23 cellular contexts compared by ENCODE assay signal in genomic region chr1:96409087-96409486, GRCh38.
DNase-seq lines count a peak whose midpoint lies in the region; ATAC-seq, FAIRE-seq and TF ChIP-seq lines count a peak whose summit lies in the region.
"Had no signal": no experiment of that assay in that cellular context is flagged by ENCODE, and none has a peak within 500 bp of the region (broad histone marks: within the 10 kb centered on the region; RNA-seq: fewer than 3 reads in every experiment).

No MANE protein-coding gene starts in this region.

- H3K4me1 ChIP-seq in right lobe of liver (no peaks in the 10 kb centered on the region), HepG2 (ENCODE audit: insufficient read depth, low read length) (no peaks in the 10 kb centered on the region), heart right ventricle (peaks cover 0 to 5% (median 0%) of the 10 kb centered on the region in 9 donors), right cardiac atrium (ENCODE audit: control insufficient read depth, insufficient read depth, low read length) (peaks cover 3% of the 10 kb centered on the region), thyroid gland (no peaks in the 10 kb centered on the region), OCI-LY7 (ENCODE audit: insufficient read depth, low read length, poor library complexity, severe bottlenecking) (no peaks in the 10 kb centered on the region)
- H3K4me1 ChIP-seq: BE2C had no signal

- in situ Hi-C loops in HepG2 (cut with HindIII; ENCODE audit: extremely low pct_ligation_motif_present, low pct_unique_long_range_greater_than_20kb), result no loop called here

- TF ChIP-seq EP300 in HepG2 (IDR thresholded peaks at IDR 0.05; ENCODE audit: low read depth in 2 of 2, low read length in 2 of 2), result no peak
- no peak for TF ChIP-seq EP300 in HepG2 (CRISPR knock-in tag; IDR thresholded peaks at IDR 0.05; ENCODE audit: borderline replicate concordance)

- H3K27ac ChIP-seq in right lobe of liver (no peak overlapping the region), HepG2 (ENCODE audit: extremely low read length, insufficient read depth, low read length) (no peak overlapping the region), heart right ventricle (no peak overlapping the region), right cardiac atrium (ENCODE audit: low read length) (no peak overlapping the region), thyroid gland (no peak overlapping the region), OCI-LY7 (ENCODE audit: low read depth, low read length, poor library complexity, severe bottlenecking) (no peak overlapping the region)

- TF ChIP-seq POLR2A in right lobe of liver (IDR thresholded peaks at IDR 0.05) (no peak), HepG2 (IDR thresholded peaks at IDR 0.05; ENCODE audit: insufficient read depth in 1 of 2, low read depth in 2 of 2, low read length in 2 of 2) (no peak), thyroid gland (IDR thresholded peaks at IDR 0.05) (no peak)

- TF ChIP-seq CTCF in right lobe of liver (IDR thresholded peaks at IDR 0.05) (no peak), HepG2 (CRISPR knock-in tag; IDR thresholded peaks at IDR 0.05) (no peak), heart right ventricle (IDR thresholded peaks at IDR 0.05) (no peak), thyroid gland (IDR thresholded peaks at IDR 0.05) (no peak), OCI-LY7 (conservative IDR thresholded peaks at IDR 0.05; ENCODE audit: low read length) (no peak)

- H3K4me2 ChIP-seq in HepG2 (ENCODE audit: low read depth, low read length) (no peak overlapping the region), OCI-LY7 (ENCODE audit: low read length) (no peak overlapping the region)

- H3K27me3 ChIP-seq in right lobe of liver (no peaks in the 10 kb centered on the region), HepG2 (ENCODE audit: control insufficient read depth in 1 of 2, insufficient read depth in 2 of 2, low read length in 2 of 2) (no peaks in the 10 kb centered on the region), heart right ventricle (no peaks in the 10 kb centered on the region), right cardiac atrium (ENCODE audit: control insufficient read depth, insufficient read depth) (no peaks in the 10 kb centered on the region), thyroid gland (no peaks in the 10 kb centered on the region)
- H3K27me3 ChIP-seq: BE2C had no signal

- H3K9ac ChIP-seq in HepG2 (ENCODE audit: insufficient read depth, low read depth, low read length), result no peak overlapping the region

- no TSS peak for BruUV-seq in HepG2 (replicated peaks; lab: Mats Ljungman, UMichigan)
- BruUV-seq in OCI-LY7 (replicated peaks; lab: Mats Ljungman, UMichigan), result no TSS peak

- H3K4me3 ChIP-seq in right lobe of liver (no peak overlapping the region), HepG2 (replicated peaks in 1 of 3; ENCODE audit: insufficient read depth in 1 of 3, low read depth in 2 of 3, low read length in 3 of 3) (no peak overlapping the region), heart right ventricle (no peak overlapping the region), right cardiac atrium (ENCODE audit: low read length) (no peak overlapping the region), thyroid gland (replicated peaks in 1 of 3) (no peak overlapping the region), OCI-LY7 (ENCODE audit: low read depth, low read length, poor library complexity, severe bottlenecking) (no peak overlapping the region)

- H3K36me3 ChIP-seq in right lobe of liver, result no peaks in the 10 kb centered on the region
- no peaks in the 10 kb centered on the region for H3K36me3 ChIP-seq in HepG2 (replicated peaks in 1 of 2; ENCODE audit: control insufficient read depth in 1 of 2, insufficient read depth in 2 of 2, low read length in 2 of 2)
- H3K36me3 ChIP-seq in heart right ventricle, result no peaks in the 10 kb centered on the region
- H3K36me3 ChIP-seq in thyroid gland, result no peaks in the 10 kb centered on the region
- no peaks in the 10 kb centered on the region for H3K36me3 ChIP-seq in OCI-LY7 (ENCODE audit: insufficient read depth, low read length)
- H3K36me3 ChIP-seq: BE2C had no signal

- ATAC-seq in right lobe of liver (peak; percentile 49 to 85 (median 58)), HepG2 (no peak), heart right ventricle (peak in 5 of 8 donors; percentile 43 to 95 (median 86)), right cardiac atrium (peak; percentile 87 to 92)

- peak in 1 of 3 donors; percentile 58 for DNase-seq in right lobe of liver
- no peak for DNase-seq in HepG2 (ENCODE audit: low spot score)
- DNase-seq in heart right ventricle, result peak; percentile 8 to 9
- peak in 1 of 3 donors; percentile 14 for DNase-seq in right cardiac atrium
- peak; percentile 13 to 51 for DNase-seq in thyroid gland
- no peak for DNase-seq in OCI-LY7 (ENCODE audit: low spot score)
- no peak for DNase-seq in activated effector memory CD4-positive, alpha-beta T cell treated with anti-CD3 and anti-CD28 coated beads, Interleukin-2, amount 50 U/mL, for 16 hours
- DNase-seq in H4 (ENCODE audit: low spot score), result no peak
- DNase-seq: ACHN; BE2C; C1 segment of cervical spinal cord; CD4-positive, CD25-positive, alpha-beta regulatory T cell; CD8-positive, alpha-beta memory T cell; COR-L47; DMS 273 treated with DMSO at 0.1 percent for 48 hours; DMS53; HCEC 1CT had no signal

- H3K9me2 ChIP-seq in OCI-LY7 (ENCODE audit: insufficient read depth, low read length), result no peaks in the 10 kb centered on the region

- intact Hi-C loops in right lobe of liver (cut with DNase I), result no loop called here
- intact Hi-C loops in HepG2 (cut with micrococcal nuclease; ENCODE audit: unreplicated experiment), result no loop called here
- intact Hi-C loops in heart right ventricle (cut with DNase I), result no loop called here
- intact Hi-C loops in right cardiac atrium (cut with DNase I), result no loop called here
- intact Hi-C loops in thyroid gland (cut with DNase I), result no loop called here
- intact Hi-C loops in OCI-LY7 (cut with micrococcal nuclease; ENCODE audit: unreplicated experiment), result no loop called here

- TF ChIP-seq RAD21 in HepG2 (CRISPR knock-in tag; IDR thresholded peaks at IDR 0.05), result no peak

- H3K9me3 ChIP-seq in right lobe of liver (no peaks in the 10 kb centered on the region), HepG2 (ENCODE audit: low read length) (no peaks in the 10 kb centered on the region), heart right ventricle (no peaks in the 10 kb centered on the region), right cardiac atrium (ENCODE audit: control insufficient read depth, low read length) (no peaks in the 10 kb centered on the region), thyroid gland (no peaks in the 10 kb centered on the region), OCI-LY7 (ENCODE audit: low read length) (no peaks in the 10 kb centered on the region)
- H3K9me3 ChIP-seq: BE2C had no signal

- POLR2A ChIA-PET in HepG2 (lab: Yijun Ruan, JAX), result no interaction called here
- POLR2A ChIA-PET in OCI-LY7 (lab: Charles Lee), result interaction anchor here (0.7 kb wide), 1 partner anchor 39 kb away, joined by 3 read pairs; no protein-coding TSS in a partner anchor

- H4K20me1 ChIP-seq in HepG2 (ENCODE audit: insufficient read depth, low read length), result no peaks in the 10 kb centered on the region
- H4K20me1 ChIP-seq in OCI-LY7 (ENCODE audit: insufficient read depth, low read length), result no peaks in the 10 kb centered on the region

- H2AFZ ChIP-seq in HepG2 (ENCODE audit: low read length) (no peak overlapping the region), OCI-LY7 (ENCODE audit: low read length) (no peak overlapping the region)

- CTCF ChIA-PET in HepG2 (lab: Yijun Ruan, JAX; ENCODE audit: low intra/inter-chr PET ratio, low total read pairs), result no interaction called here
- CTCF ChIA-PET in OCI-LY7 (lab: Charles Lee; ENCODE audit: unreplicated experiment), result no interaction called here

- FAIRE-seq in HepG2 (lab: Jason Lieb, UNC), result no peak
- FAIRE-seq: A204.1, G401.6, GM12891, GM19239, H54, HTR-8/SVneo had no signal

- H3K79me2 ChIP-seq in HepG2 (ENCODE audit: insufficient read depth, low read length) (no peaks in the 10 kb centered on the region), OCI-LY7 (ENCODE audit: insufficient read depth, low read depth, low read length) (no peaks in the 10 kb centered on the region)

- 13% methylated on average over 4 of the region's 4 CpGs for WGBS in right lobe of liver (ENCODE audit: insufficient coverage, low coverage, low lambda C conversion rate, missing lambda C conversion rate)
- WGBS in HepG2 (ENCODE audit: low lambda C conversion rate), result 0% methylated on average over 4 of the region's 4 CpGs
- 45 to 58% methylated on average over 4 of the region's 4 CpGs for whole genome bisulfite sequencing in heart right ventricle, 2 donors
- 58% methylated on average over 4 of the region's 4 CpGs for WGBS in right cardiac atrium
- 46 to 61% methylated on average over 4 of the region's 4 CpGs for whole genome bisulfite sequencing in thyroid gland, 2 donors

TF ChIP-seq in HepG2, 621 proteins besides CTCF, POLR2A, EP300 and RAD21:
- no peak for TF ChIP-seq RFX1 (IDR thresholded peaks at IDR 0.05)
- TF ChIP-seq KLF11 (CRISPR knock-in tag; IDR thresholded peaks at IDR 0.05), result no peak
- no peak for TF ChIP-seq ZNF382 (CRISPR knock-in tag; IDR thresholded peaks at IDR 0.05; ENCODE audit: borderline replicate concordance)
- no peak for TF ChIP-seq MXI1 (IDR thresholded peaks at IDR 0.05; ENCODE audit: borderline replicate concordance, low read depth, low read length)
- TF ChIP-seq SAFB2 (CRISPR knock-in tag; IDR thresholded peaks at IDR 0.05; ENCODE audit: borderline replicate concordance, low read depth), result no peak
- TF ChIP-seq KLF13 (CRISPR knock-in tag; IDR thresholded peaks at IDR 0.05), result no peak

Comparison
In these comparisons a context has a peak if more than half of its experiments do, and no peak if none do; other contexts are left out.
1. DNase-seq: peak in heart right ventricle (2 of 2) and thyroid gland (2 of 2); none in HepG2 (single experiment), OCI-LY7 (single experiment), activated effector memory CD4-positive, alpha-beta T cell treated with anti-CD3 and anti-CD28 coated beads, Interleukin-2, amount 50 U/mL, for 16 hours (single experiment) and H4 (single experiment).